ENCODE assay signal across 9 cellular contexts in genomic region chr7:18570890-18571478, GRCh38.
DNase-seq lines count a peak whose midpoint lies in the region; ATAC-seq, FAIRE-seq and TF ChIP-seq lines count a peak whose summit lies in the region.
"Had no signal": no experiment of that assay in that cellular context is flagged by ENCODE, and none has a peak within 500 bp of the region (broad histone marks: within the 10 kb centered on the region; RNA-seq: fewer than 3 reads in every experiment).

No MANE protein-coding gene starts in this region.

- no peaks in the 10 kb centered on the region for H3K36me3 Mint-ChIP-seq in progenitor cell of endocrine pancreas (ENCODE audit: insufficient read depth)

- FAIRE-seq in endometrium (lab: Jason Lieb, UNC), result peak; percentile 66
- FAIRE-seq: TTC549 had no signal

- ATAC-seq in HG03460 (IDR thresholded peaks at IDR 0.05; ENCODE audit: unreplicated experiment) (no peak), GM18873 (IDR thresholded peaks at IDR 0.05; ENCODE audit: low FRiP score, unreplicated experiment) (no peak)

- peak; percentile 47 for TF ChIP-seq CTCF in progenitor cell of endocrine pancreas (IDR thresholded peaks at IDR 0.05; ENCODE audit: unreplicated experiment)

- H3K27me3 Mint-ChIP-seq in progenitor cell of endocrine pancreas, result no peaks in the 10 kb centered on the region

- no peaks in the 10 kb centered on the region for H3K9me3 Mint-ChIP-seq in progenitor cell of endocrine pancreas (ENCODE audit: low read depth)

- no peak overlapping the region for H3K27ac Mint-ChIP-seq in progenitor cell of endocrine pancreas

- H3K4me1 Mint-ChIP-seq in progenitor cell of endocrine pancreas (ENCODE audit: low read depth), result peaks cover 5% of the 10 kb centered on the region

- TF ChIP-seq POLR2A in erythroblast (IDR thresholded peaks at IDR 0.05; ENCODE audit: low read length), result no peak

- no peak overlapping the region for H3K4me3 Mint-ChIP-seq in progenitor cell of endocrine pancreas (ENCODE audit: low read depth)

- DNase-seq in NCI-H748 (lab: John Stamatoyannopoulos, UW; ENCODE audit: unreplicated experiment) (peak; percentile 38), NCI-H748 treated with DMSO at 0.1 percent for 48 hours (lab: John Stamatoyannopoulos, UW) (no peak), NCI-H446 treated with DMSO at 0.1 percent for 48 hours (lab: John Stamatoyannopoulos, UW) (peak; percentile 73), progenitor cell of endocrine pancreas (ENCODE audit: low spot score, unreplicated experiment) (no peak), erythroblast (lab: John Stamatoyannopoulos, UW) (no peak)

Comparison
In these comparisons a context has a peak if more than half of its experiments do, and no peak if none do; other contexts are left out.
1. DNase-seq: peak in NCI-H748 (single experiment) and NCI-H446 treated with DMSO at 0.1 percent for 48 hours (single experiment); none in NCI-H748 treated with DMSO at 0.1 percent for 48 hours (single experiment), progenitor cell of endocrine pancreas (single experiment) and erythroblast (0 of 2).